Comparison of ENCODE assay signal across 1 cellular context in the genomic region with DNA sequence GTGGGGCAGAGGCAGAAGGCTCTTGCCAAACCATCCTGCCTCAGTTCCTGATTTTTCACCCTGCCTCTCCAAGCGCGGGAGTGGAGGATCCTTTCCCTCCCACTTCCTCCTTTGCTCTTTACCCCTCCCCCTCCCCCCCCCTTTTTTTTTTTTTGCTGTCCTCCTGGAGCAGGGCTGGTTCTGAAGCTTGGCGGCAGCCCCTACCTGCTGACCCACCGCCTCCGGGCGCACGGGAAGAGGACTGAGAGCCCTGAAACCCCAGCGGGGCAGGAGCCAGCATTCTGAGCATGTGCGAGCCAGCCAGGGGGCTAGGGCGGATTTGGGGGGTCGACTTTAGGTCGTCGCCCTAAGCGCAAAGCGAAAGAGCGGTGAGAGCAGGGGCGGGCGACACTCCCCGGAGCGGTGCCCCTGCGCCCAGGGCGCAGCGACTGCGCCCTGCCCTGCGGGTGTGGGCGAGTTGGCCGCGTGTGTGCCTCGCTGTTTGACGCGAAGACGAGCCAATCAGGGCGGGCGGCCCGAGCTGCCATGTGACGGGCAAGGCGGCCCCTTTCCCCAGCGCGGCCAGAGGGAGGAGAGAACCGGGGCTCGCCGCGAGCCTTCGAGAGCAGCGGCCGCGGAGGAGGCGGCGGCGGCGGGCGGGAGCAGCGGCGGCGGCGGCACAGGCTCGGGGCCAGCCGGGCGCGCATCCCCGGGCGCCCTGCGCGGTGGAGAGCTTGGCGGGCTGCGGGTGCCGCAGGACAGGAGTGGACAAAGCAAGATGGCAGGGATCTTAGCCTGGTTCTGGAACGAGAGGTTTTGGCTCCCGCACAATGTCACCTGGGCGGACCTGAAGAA.
TF ChIP-seq lines count a peak whose summit lies in the region.

A gene with protein sequence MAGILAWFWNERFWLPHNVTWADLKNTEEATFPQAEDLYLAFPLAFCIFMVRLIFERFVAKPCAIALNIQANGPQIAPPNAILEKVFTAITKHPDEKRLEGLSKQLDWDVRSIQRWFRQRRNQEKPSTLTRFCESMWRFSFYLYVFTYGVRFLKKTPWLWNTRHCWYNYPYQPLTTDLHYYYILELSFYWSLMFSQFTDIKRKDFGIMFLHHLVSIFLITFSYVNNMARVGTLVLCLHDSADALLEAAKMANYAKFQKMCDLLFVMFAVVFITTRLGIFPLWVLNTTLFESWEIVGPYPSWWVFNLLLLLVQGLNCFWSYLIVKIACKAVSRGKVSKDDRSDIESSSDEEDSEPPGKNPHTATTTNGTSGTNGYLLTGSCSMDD (plus strand): TSS at position 581 of the 834 bp plus-strand sequence. CDS start 177 bp downstream, at position 758.

TF ChIP-seq in WTC11, 78 proteins besides CTCF, POLR2A, EP300 and RAD21 (continued from another document and continues in another):
- TF ChIP-seq, protein P1, sequence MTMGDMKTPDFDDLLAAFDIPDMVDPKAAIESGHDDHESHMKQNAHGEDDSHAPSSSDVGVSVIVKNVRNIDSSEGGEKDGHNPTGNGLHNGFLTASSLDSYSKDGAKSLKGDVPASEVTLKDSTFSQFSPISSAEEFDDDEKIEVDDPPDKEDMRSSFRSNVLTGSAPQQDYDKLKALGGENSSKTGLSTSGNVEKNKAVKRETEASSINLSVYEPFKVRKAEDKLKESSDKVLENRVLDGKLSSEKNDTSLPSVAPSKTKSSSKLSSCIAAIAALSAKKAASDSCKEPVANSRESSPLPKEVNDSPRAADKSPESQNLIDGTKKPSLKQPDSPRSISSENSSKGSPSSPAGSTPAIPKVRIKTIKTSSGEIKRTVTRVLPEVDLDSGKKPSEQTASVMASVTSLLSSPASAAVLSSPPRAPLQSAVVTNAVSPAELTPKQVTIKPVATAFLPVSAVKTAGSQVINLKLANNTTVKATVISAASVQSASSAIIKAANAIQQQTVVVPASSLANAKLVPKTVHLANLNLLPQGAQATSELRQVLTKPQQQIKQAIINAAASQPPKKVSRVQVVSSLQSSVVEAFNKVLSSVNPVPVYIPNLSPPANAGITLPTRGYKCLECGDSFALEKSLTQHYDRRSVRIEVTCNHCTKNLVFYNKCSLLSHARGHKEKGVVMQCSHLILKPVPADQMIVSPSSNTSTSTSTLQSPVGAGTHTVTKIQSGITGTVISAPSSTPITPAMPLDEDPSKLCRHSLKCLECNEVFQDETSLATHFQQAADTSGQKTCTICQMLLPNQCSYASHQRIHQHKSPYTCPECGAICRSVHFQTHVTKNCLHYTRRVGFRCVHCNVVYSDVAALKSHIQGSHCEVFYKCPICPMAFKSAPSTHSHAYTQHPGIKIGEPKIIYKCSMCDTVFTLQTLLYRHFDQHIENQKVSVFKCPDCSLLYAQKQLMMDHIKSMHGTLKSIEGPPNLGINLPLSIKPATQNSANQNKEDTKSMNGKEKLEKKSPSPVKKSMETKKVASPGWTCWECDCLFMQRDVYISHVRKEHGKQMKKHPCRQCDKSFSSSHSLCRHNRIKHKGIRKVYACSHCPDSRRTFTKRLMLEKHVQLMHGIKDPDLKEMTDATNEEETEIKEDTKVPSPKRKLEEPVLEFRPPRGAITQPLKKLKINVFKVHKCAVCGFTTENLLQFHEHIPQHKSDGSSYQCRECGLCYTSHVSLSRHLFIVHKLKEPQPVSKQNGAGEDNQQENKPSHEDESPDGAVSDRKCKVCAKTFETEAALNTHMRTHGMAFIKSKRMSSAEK (CRISPR knock-in tag; IDR thresholded peaks at IDR 0.05; ENCODE audit: borderline replicate concordance), result no peak
- TF ChIP-seq, protein P2, sequence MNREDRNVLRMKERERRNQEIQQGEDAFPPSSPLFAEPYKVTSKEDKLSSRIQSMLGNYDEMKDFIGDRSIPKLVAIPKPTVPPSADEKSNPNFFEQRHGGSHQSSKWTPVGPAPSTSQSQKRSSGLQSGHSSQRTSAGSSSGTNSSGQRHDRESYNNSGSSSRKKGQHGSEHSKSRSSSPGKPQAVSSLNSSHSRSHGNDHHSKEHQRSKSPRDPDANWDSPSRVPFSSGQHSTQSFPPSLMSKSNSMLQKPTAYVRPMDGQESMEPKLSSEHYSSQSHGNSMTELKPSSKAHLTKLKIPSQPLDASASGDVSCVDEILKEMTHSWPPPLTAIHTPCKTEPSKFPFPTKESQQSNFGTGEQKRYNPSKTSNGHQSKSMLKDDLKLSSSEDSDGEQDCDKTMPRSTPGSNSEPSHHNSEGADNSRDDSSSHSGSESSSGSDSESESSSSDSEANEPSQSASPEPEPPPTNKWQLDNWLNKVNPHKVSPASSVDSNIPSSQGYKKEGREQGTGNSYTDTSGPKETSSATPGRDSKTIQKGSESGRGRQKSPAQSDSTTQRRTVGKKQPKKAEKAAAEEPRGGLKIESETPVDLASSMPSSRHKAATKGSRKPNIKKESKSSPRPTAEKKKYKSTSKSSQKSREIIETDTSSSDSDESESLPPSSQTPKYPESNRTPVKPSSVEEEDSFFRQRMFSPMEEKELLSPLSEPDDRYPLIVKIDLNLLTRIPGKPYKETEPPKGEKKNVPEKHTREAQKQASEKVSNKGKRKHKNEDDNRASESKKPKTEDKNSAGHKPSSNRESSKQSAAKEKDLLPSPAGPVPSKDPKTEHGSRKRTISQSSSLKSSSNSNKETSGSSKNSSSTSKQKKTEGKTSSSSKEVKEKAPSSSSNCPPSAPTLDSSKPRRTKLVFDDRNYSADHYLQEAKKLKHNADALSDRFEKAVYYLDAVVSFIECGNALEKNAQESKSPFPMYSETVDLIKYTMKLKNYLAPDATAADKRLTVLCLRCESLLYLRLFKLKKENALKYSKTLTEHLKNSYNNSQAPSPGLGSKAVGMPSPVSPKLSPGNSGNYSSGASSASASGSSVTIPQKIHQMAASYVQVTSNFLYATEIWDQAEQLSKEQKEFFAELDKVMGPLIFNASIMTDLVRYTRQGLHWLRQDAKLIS (CRISPR knock-in tag; IDR thresholded peaks at IDR 0.05; ENCODE audit: borderline replicate concordance), result 0 out of 2 replicates have a peak, but pooled peaks have one; percentile 57
- peak; percentile 30 for TF ChIP-seq ZNF423 (CRISPR knock-in tag; IDR thresholded peaks at IDR 0.05)
- no peak; the same call in 1 of the 2 replicates for TF ChIP-seq ZNF263 (CRISPR knock-in tag; IDR thresholded peaks at IDR 0.05; ENCODE audit: low read depth)
- TF ChIP-seq FOXP1 (CRISPR knock-in tag; IDR thresholded peaks at IDR 0.05; ENCODE audit: borderline replicate concordance), result peak; percentile 99
- TF ChIP-seq FOXJ3 (CRISPR knock-in tag; IDR thresholded peaks at IDR 0.05; ENCODE audit: borderline replicate concordance), result no peak
- peak; percentile 92 for TF ChIP-seq NFYB (CRISPR knock-in tag; conservative IDR thresholded peaks at IDR 0.05; ENCODE audit: low read depth)
- peak; percentile 92 for TF ChIP-seq MYBL2 (CRISPR knock-in tag; IDR thresholded peaks at IDR 0.05)
- no peak for TF ChIP-seq NR1H2 (CRISPR knock-in tag; IDR thresholded peaks at IDR 0.05)
- TF ChIP-seq TP53 (CRISPR knock-in tag; IDR thresholded peaks at IDR 0.05), result peak; percentile 98
- TF ChIP-seq, protein P3, sequence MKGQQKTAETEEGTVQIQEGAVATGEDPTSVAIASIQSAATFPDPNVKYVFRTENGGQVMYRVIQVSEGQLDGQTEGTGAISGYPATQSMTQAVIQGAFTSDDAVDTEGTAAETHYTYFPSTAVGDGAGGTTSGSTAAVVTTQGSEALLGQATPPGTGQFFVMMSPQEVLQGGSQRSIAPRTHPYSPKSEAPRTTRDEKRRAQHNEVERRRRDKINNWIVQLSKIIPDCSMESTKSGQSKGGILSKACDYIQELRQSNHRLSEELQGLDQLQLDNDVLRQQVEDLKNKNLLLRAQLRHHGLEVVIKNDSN (CRISPR knock-in tag; IDR thresholded peaks at IDR 0.05), result peak; percentile 94
- peak; percentile 90 for TF ChIP-seq TCF7 (CRISPR knock-in tag; IDR thresholded peaks at IDR 0.05; ENCODE audit: low read depth)
- TF ChIP-seq, protein P4, sequence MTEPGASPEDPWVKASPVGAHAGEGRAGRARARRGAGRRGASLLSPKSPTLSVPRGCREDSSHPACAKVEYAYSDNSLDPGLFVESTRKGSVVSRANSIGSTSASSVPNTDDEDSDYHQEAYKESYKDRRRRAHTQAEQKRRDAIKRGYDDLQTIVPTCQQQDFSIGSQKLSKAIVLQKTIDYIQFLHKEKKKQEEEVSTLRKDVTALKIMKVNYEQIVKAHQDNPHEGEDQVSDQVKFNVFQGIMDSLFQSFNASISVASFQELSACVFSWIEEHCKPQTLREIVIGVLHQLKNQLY (CRISPR knock-in tag; IDR thresholded peaks at IDR 0.05), result no peak
- TF ChIP-seq GABPB1 (CRISPR knock-in tag; IDR thresholded peaks at IDR 0.05), result peak; percentile 82
- no peak for TF ChIP-seq ZNF121 (CRISPR knock-in tag; IDR thresholded peaks at IDR 0.05)
- TF ChIP-seq, protein P5, sequence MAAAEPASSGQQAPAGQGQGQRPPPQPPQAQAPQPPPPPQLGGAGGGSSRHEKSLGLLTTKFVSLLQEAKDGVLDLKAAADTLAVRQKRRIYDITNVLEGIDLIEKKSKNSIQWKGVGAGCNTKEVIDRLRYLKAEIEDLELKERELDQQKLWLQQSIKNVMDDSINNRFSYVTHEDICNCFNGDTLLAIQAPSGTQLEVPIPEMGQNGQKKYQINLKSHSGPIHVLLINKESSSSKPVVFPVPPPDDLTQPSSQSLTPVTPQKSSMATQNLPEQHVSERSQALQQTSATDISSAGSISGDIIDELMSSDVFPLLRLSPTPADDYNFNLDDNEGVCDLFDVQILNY (CRISPR knock-in tag; IDR thresholded peaks at IDR 0.05), result peak; percentile 91
- TF ChIP-seq EMX1 (CRISPR knock-in tag; IDR thresholded peaks at IDR 0.05), result no peak
- TF ChIP-seq, protein P6, sequence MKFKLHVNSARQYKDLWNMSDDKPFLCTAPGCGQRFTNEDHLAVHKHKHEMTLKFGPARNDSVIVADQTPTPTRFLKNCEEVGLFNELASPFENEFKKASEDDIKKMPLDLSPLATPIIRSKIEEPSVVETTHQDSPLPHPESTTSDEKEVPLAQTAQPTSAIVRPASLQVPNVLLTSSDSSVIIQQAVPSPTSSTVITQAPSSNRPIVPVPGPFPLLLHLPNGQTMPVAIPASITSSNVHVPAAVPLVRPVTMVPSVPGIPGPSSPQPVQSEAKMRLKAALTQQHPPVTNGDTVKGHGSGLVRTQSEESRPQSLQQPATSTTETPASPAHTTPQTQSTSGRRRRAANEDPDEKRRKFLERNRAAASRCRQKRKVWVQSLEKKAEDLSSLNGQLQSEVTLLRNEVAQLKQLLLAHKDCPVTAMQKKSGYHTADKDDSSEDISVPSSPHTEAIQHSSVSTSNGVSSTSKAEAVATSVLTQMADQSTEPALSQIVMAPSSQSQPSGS (CRISPR knock-in tag; IDR thresholded peaks at IDR 0.05; ENCODE audit: borderline replicate concordance, low read depth), result peak; percentile 62; the same call in 1 of the 2 replicates
- no peak for TF ChIP-seq RORB (CRISPR knock-in tag; IDR thresholded peaks at IDR 0.05)
- TF ChIP-seq RELA (CRISPR knock-in tag; IDR thresholded peaks at IDR 0.05; ENCODE audit: borderline replicate concordance), result peak; percentile 91
- TF ChIP-seq, protein P7, sequence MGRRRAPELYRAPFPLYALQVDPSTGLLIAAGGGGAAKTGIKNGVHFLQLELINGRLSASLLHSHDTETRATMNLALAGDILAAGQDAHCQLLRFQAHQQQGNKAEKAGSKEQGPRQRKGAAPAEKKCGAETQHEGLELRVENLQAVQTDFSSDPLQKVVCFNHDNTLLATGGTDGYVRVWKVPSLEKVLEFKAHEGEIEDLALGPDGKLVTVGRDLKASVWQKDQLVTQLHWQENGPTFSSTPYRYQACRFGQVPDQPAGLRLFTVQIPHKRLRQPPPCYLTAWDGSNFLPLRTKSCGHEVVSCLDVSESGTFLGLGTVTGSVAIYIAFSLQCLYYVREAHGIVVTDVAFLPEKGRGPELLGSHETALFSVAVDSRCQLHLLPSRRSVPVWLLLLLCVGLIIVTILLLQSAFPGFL (CRISPR knock-in tag; IDR thresholded peaks at IDR 0.05; ENCODE audit: borderline replicate concordance), result no peak
- TF ChIP-seq PRRX2 (CRISPR knock-in tag; IDR thresholded peaks at IDR 0.05), result no peak
- TF ChIP-seq MXD4 (CRISPR knock-in tag; IDR thresholded peaks at IDR 0.05; ENCODE audit: borderline replicate concordance), result no peak
- TF ChIP-seq ESRRA (CRISPR knock-in tag; IDR thresholded peaks at IDR 0.05; ENCODE audit: borderline replicate concordance), result peak; percentile 89
- TF ChIP-seq, protein P8, sequence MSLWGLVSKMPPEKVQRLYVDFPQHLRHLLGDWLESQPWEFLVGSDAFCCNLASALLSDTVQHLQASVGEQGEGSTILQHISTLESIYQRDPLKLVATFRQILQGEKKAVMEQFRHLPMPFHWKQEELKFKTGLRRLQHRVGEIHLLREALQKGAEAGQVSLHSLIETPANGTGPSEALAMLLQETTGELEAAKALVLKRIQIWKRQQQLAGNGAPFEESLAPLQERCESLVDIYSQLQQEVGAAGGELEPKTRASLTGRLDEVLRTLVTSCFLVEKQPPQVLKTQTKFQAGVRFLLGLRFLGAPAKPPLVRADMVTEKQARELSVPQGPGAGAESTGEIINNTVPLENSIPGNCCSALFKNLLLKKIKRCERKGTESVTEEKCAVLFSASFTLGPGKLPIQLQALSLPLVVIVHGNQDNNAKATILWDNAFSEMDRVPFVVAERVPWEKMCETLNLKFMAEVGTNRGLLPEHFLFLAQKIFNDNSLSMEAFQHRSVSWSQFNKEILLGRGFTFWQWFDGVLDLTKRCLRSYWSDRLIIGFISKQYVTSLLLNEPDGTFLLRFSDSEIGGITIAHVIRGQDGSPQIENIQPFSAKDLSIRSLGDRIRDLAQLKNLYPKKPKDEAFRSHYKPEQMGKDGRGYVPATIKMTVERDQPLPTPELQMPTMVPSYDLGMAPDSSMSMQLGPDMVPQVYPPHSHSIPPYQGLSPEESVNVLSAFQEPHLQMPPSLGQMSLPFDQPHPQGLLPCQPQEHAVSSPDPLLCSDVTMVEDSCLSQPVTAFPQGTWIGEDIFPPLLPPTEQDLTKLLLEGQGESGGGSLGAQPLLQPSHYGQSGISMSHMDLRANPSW (CRISPR knock-in tag; conservative IDR thresholded peaks at IDR 0.05; ENCODE audit: low read depth), result peak; percentile 96
- peak; percentile 72; the same call in 1 of the 2 replicates for TF ChIP-seq ATF1 (CRISPR knock-in tag; IDR thresholded peaks at IDR 0.05)
- peak; percentile 95 for TF ChIP-seq ZBTB21 (CRISPR knock-in tag; IDR thresholded peaks at IDR 0.05; ENCODE audit: borderline replicate concordance)
- TF ChIP-seq, protein P9, sequence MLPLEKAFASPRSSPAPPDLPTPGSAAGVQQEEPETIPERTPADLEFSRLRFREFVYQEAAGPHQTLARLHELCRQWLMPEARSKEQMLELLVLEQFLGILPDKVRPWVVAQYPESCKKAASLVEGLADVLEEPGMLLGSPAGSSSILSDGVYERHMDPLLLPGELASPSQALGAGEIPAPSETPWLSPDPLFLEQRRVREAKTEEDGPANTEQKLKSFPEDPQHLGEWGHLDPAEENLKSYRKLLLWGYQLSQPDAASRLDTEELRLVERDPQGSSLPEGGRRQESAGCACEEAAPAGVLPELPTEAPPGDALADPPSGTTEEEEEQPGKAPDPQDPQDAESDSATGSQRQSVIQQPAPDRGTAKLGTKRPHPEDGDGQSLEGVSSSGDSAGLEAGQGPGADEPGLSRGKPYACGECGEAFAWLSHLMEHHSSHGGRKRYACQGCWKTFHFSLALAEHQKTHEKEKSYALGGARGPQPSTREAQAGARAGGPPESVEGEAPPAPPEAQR (CRISPR knock-in tag; IDR thresholded peaks at IDR 0.05), result no peak
